Comparison of ENCODE assay signal across 18 cellular contexts in genomic region chr12:118125743-118126118, GRCh38.
"Had no signal": no experiment of that assay in that cellular context is flagged by ENCODE, and none has a peak within 500 bp of the region (broad histone marks: within the 10 kb centered on the region; RNA-seq: fewer than 3 reads in every experiment).

No MANE protein-coding gene starts in this region.

- H3K36me3 ChIP-seq: breast epithelium, sigmoid colon had no signal

- DNase-seq: activated CD4-positive, alpha-beta T cell treated with anti-CD3 and anti-CD28 coated beads for 4 hours; activated CD4-positive, alpha-beta T cell treated with anti-CD3 and anti-CD28 coated beads, Interleukin-2, amount 50 U/mL, for 48 hours; activated CD8-positive, alpha-beta memory T cell treated with anti-CD3 and anti-CD28 coated beads for 24 hours; activated gamma-delta T cell; activated naive CD4-positive, alpha-beta T cell treated with anti-CD3 and anti-CD28 coated beads, Interleukin-2, amount 50 U/mL, for 16 hours; activated T-cell treated with anti-CD3 and anti-CD28 coated beads, Interleukin-2, amount 50 U/mL, for 24 hours; central memory CD4-positive, alpha-beta T cell; effector CD4-positive, alpha-beta T cell; sigmoid colon; stimulated activated CD4-positive, alpha-beta T cell treated with anti-CD3 and anti-CD28 coated beads, Interleukin-15, amount 100 ng/mL, for 24 hours; stimulated activated CD4-positive, alpha-beta T cell treated with anti-CD3 and anti-CD28 coated beads, Interleukin-2, amount 100 ng/mL, for 24 hours; stimulated activated naive CD4-positive, alpha-beta T cell; T-cell had no signal

- ATAC-seq: natural killer cell treated with Interleukin-12 subunit alpha and Interleukin-12 subunit beta and Interleukin-15 and Interleukin-18, amount 100 ng/mL, for 72 hours; T-cell had no signal

- H3K27me3 ChIP-seq: breast epithelium, hepatocyte, sigmoid colon had no signal

- H3K4me1 ChIP-seq: breast epithelium had no signal

- H3K27ac ChIP-seq: hepatocyte, sigmoid colon had no signal

- H3K9me3 ChIP-seq: breast epithelium, mucosa of descending colon, sigmoid colon had no signal

- H3K4me3 ChIP-seq: breast epithelium, hepatocyte, mucosa of descending colon, sigmoid colon, smooth muscle cell had no signal
